10 cellular contexts compared by ENCODE assay signal in the genomic region with DNA sequence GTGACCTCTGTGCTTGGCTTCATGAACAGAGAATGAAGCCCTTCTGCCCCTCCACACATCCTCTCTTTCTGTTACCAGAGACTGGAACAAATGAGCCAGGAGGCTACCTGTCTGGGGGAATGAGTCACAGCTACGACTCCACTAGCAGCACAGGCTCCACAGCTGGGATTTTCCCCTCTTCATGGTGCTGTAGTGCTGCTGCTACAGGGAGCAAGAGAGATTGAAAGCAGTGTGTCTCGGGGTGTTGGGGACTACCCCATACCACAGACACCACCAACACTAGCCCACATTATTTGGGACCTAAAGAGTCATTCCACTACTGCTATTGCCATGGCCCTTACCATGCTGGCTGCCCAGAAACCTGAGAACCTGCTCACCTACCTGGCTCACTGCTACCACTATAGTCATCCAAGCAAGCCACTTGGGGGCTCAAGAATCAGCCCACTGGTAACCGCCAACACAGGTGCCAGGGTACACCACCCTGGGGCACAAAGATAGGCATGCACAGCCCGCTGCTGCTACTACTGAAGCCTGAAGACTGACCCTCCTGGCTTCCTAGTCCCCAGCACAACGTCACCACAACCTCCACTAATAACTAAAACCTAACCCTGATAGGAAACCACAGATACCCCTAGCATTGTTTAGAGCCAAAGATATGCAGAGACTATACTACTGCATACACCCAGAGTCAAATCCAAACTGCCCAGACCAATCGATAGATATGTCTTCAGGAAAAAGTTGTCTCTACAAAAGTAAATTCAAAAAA. TPM values are rescaled to one million over a fixed set of nuclear protein-coding genes. Genes with fewer than 3 reads are reported as not detected.
DNase-seq lines count a peak whose midpoint lies in the region; ATAC-seq and TF ChIP-seq lines count a peak whose summit lies in the region.
"Had no signal": no experiment of that assay in that cellular context is flagged by ENCODE, and none has a peak within 500 bp of the region (broad histone marks: within the 10 kb centered on the region; RNA-seq: fewer than 3 reads in every experiment).

No MANE protein-coding gene starts in this region.

- ATAC-seq in GM18511 (IDR thresholded peaks at IDR 0.05; ENCODE audit: unreplicated experiment) (peak; percentile 99), HG03108 (IDR thresholded peaks at IDR 0.05; ENCODE audit: unreplicated experiment) (peak; percentile 94), left ventricle myocardium superior (no peak)
- ATAC-seq: PC-3 had no signal

- no peak overlapping the region for H3K4me3 ChIP-seq in foreskin fibroblast (ENCODE audit: low read depth in 1 of 2, low read length in 2 of 2)

- intact Hi-C loops in left ventricle myocardium superior (cut with micrococcal nuclease) = no loop called here

- TF ChIP-seq CTCF in GM20000 (IDR thresholded peaks at IDR 0.05; ENCODE audit: extremely low read depth, missing control alignments) (no peak), foreskin fibroblast (IDR thresholded peaks at IDR 0.05; ENCODE audit: low read depth, low read length) (no peak)

- DNase-seq in GM20000 (ENCODE audit: low spot score) = peak; percentile 65
- peak; percentile 70 for DNase-seq in islet precursor cell
- no peak for DNase-seq in cerebellar nuclear complex (lab: John Stamatoyannopoulos, UW)
- no peak for DNase-seq in left ventricle myocardium superior
- DNase-seq in foreskin fibroblast = no peak
- no peak for DNase-seq in SIG-M5 treated with dmso at 0.1 percent for 504 hours (lab: John Stamatoyannopoulos, UW; ENCODE audit: unreplicated experiment)
- DNase-seq: activated effector memory CD4-positive, alpha-beta T cell treated with anti-CD3 and anti-CD28 coated beads, Interleukin-2, amount 50 U/mL, for 16 hours; PC-3 had no signal

RNA-seq across cellular contexts. Expression of a gene that starts 17.7 kb away (rescaled TPM):
- total RNA-seq in left ventricle myocardium superior = 0.50 TPM
- total RNA-seq: PC-3 had no signal

RNA-seq across cellular contexts. Expression of a gene that starts 27.9 kb away (rescaled TPM):
- total RNA-seq in left ventricle myocardium superior = not detected
- total RNA-seq: PC-3 had no signal

RNA-seq across cellular contexts. Expression of a gene that starts 40.0 kb away (rescaled TPM):
- total RNA-seq in left ventricle myocardium superior = not detected
- total RNA-seq: PC-3 had no signal

RNA-seq across cellular contexts. Expression of a gene that starts 54.7 kb away (rescaled TPM):
- not detected for total RNA-seq in left ventricle myocardium superior
- total RNA-seq: PC-3 had no signal

Comparison
In these comparisons a context has a peak if more than half of its experiments do, and no peak if none do; other contexts are left out.
1. DNase-seq: peak in GM20000 (single experiment) and islet precursor cell (single experiment); none in cerebellar nuclear complex (0 of 2), left ventricle myocardium superior (single experiment), foreskin fibroblast (0 of 2) and SIG-M5 treated with dmso at 0.1 percent for 504 hours (single experiment).